In the genomic region with DNA sequence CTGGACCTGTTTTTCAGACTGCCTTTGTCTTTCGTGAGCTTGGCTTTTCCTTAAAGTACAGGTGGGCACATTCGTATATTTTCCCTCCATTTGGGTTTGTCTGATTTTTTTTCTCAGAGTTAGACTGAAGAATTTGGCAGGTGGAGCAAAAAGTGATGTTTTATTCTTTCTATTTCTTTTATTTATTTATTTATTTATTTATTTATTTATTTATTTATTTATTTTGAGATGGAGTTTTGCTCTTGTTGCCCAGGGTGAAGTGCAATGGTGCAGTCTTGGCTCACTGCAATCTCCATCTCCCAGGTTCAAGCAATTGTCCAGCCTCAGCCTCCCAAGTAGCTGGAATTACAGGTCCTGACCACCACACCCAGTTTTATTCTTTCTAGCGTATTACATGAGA, we compare ENCODE assay signal across 29 cellular contexts.
"Had no signal": no experiment of that assay in that cellular context is flagged by ENCODE, and none has a peak within 500 bp of the region (broad histone marks: within the 10 kb centered on the region; RNA-seq: fewer than 3 reads in every experiment).

No MANE protein-coding gene starts in this region.

- H3K27ac ChIP-seq: stomach, suprapubic skin, testis, thoracic aorta, thyroid gland, tibial artery, tibial nerve, transverse colon, upper lobe of left lung, upper lobe of right lung, uterus, vagina had no signal

- H3K27me3 ChIP-seq: stomach, suprapubic skin, testis, thyroid gland, tibial artery, tibial nerve, transverse colon, upper lobe of left lung, upper lobe of right lung, uterus, vagina had no signal

- H3K27me3 Mint-ChIP-seq: stimulated activated memory B cell treated with anti-CD40 and anti-IgM and Interleukin-4, amounts not matched to agents 10 μg/mL and 1 μg/mL and 100 μg/mL, for 72 hours; stimulated activated naive B cell treated with anti-CD40 and anti-IgM and Interleukin-4, amounts not matched to agents 10 μg/mL and 1 μg/mL and 100 μg/mL, for 72 hours; stimulated activated naive CD8-positive, alpha-beta T cell treated with anti-CD3 and anti-CD28 coated beads, Interleukin-15, amount 100 ng/mL, for 72 hours; stimulated activated naive CD8-positive, alpha-beta T cell treated with anti-CD3 and anti-CD28 coated beads, Interleukin-15, Interleukin-2, amounts not matched to agents 100 ng/mL and 50 ng/mL, for 24 hours; type B pancreatic cell had no signal

- ATAC-seq: stimulated activated effector memory CD8-positive, alpha-beta T cell treated with anti-CD3 and anti-CD28 coated beads, Interleukin-12 subunit alpha, Interleukin-12 subunit beta, amount 100 ng/mL, for 72 hours; stimulated activated memory B cell treated with anti-CD40 and anti-IgM and Interleukin-4, amounts not matched to agents 10 μg/mL and 1 μg/mL and 100 μg/mL, for 72 hours; stimulated activated naive B cell treated with anti-CD40 and anti-IgM and Interleukin-4, amounts not matched to agents 10 μg/mL and 1 μg/mL and 100 μg/mL, for 72 hours; stimulated activated naive CD8-positive, alpha-beta T cell treated with anti-CD3 and anti-CD28 coated beads, Interleukin-15, amount 100 ng/mL, for 72 hours; stimulated activated naive CD8-positive, alpha-beta T cell treated with anti-CD3 and anti-CD28 coated beads, Interleukin-15, Interleukin-2, amounts not matched to agents 100 U/mL and 50 U/mL, for 24 hours; upper lobe of right lung had no signal

- FAIRE-seq: urothelium cell line had no signal

- H3K4me1 Mint-ChIP-seq: stimulated activated effector memory CD8-positive, alpha-beta T cell treated with anti-CD3 and anti-CD28 coated beads, Interleukin-12 subunit alpha, Interleukin-12 subunit beta, amount 100 ng/mL, for 72 hours; stimulated activated memory B cell treated with anti-CD40 and anti-IgM and Interleukin-4, amounts not matched to agents 10 μg/mL and 1 μg/mL and 100 μg/mL, for 72 hours; stimulated activated naive B cell treated with anti-CD40 and anti-IgM and Interleukin-4, amounts not matched to agents 10 μg/mL and 1 μg/mL and 100 μg/mL, for 72 hours; stimulated activated naive CD8-positive, alpha-beta T cell treated with anti-CD3 and anti-CD28 coated beads, Interleukin-15, amount 100 ng/mL, for 72 hours had no signal

- H3K4me3 Mint-ChIP-seq: stimulated activated effector memory CD8-positive, alpha-beta T cell treated with anti-CD3 and anti-CD28 coated beads, Interleukin-12 subunit alpha, Interleukin-12 subunit beta, amount 100 ng/mL, for 72 hours; stimulated activated memory B cell treated with anti-CD40 and anti-IgM and Interleukin-4, amounts not matched to agents 10 μg/mL and 1 μg/mL and 100 μg/mL, for 72 hours; stimulated activated naive B cell treated with anti-CD40 and anti-IgM and Interleukin-4, amounts not matched to agents 10 μg/mL and 1 μg/mL and 100 μg/mL, for 72 hours; stimulated activated naive CD8-positive, alpha-beta T cell treated with anti-CD3 and anti-CD28 coated beads, Interleukin-15, amount 100 ng/mL, for 72 hours; stimulated activated naive CD8-positive, alpha-beta T cell treated with anti-CD3 and anti-CD28 coated beads, Interleukin-15, Interleukin-2, amounts not matched to agents 100 ng/mL and 50 ng/mL, for 24 hours; type B pancreatic cell had no signal

- H3K4me1 ChIP-seq: stomach, suprapubic skin, testis, tibial artery, tibial nerve, transverse colon, upper lobe of left lung, upper lobe of right lung, uterus, vagina had no signal

- H3K9me3 Mint-ChIP-seq: type B pancreatic cell had no signal

- H3K36me3 ChIP-seq: stomach, suprapubic skin, thoracic aorta, thyroid gland, tibial artery, tibial nerve, transverse colon, upper lobe of left lung, upper lobe of right lung, uterus, vagina had no signal

- H3K4me3 ChIP-seq: stomach, suprapubic skin, testis, thoracic aorta, thyroid gland, tibial artery, tibial nerve, transverse colon, upper lobe of left lung, upper lobe of right lung, uterus, vagina had no signal

- H3K36me3 Mint-ChIP-seq: stimulated activated effector memory CD8-positive, alpha-beta T cell treated with anti-CD3 and anti-CD28 coated beads, Interleukin-12 subunit alpha, Interleukin-12 subunit beta, amount 100 ng/mL, for 72 hours; stimulated activated memory B cell treated with anti-CD40 and anti-IgM and Interleukin-4, amounts not matched to agents 10 μg/mL and 1 μg/mL and 100 μg/mL, for 72 hours; stimulated activated naive B cell treated with anti-CD40 and anti-IgM and Interleukin-4, amounts not matched to agents 10 μg/mL and 1 μg/mL and 100 μg/mL, for 72 hours; type B pancreatic cell had no signal

- H3K9me3 ChIP-seq: suprapubic skin, testis, thoracic aorta, thyroid gland, upper lobe of left lung, upper lobe of right lung, uterus, vagina had no signal

- DNase-seq: stimulated activated CD4-positive, alpha-beta T cell treated with anti-CD3 and anti-CD28 coated beads, Interleukin-2, amount 100 ng/mL, for 48 hours; stimulated activated CD4-positive, alpha-beta T cell treated with anti-CD3 and anti-CD28 coated beads, Interleukin-4, amount 100 ng/mL, for 1 hour; stimulated activated CD4-positive, alpha-beta T cell treated with anti-CD3 and anti-CD28 coated beads, Interleukin-4, amount 100 ng/mL, for 24 hours; stimulated activated CD4-positive, alpha-beta T cell treated with anti-CD3 and anti-CD28 coated beads, Interleukin-4, amount 100 ng/mL, for 4 hours; stimulated activated CD8-positive, alpha-beta memory T cell treated with anti-CD3 and anti-CD28 coated beads, Interleukin-4, amount 100 ng/mL, for 48 hours; stimulated activated naive B cell treated with anti-CD40 and anti-IgM and Interleukin-4, amounts not matched to agents 10 μg/mL and 1 μg/mL and 100 μg/mL, for 72 hours; stimulated activated naive CD4-positive, alpha-beta T cell; stimulated activated naive CD4-positive, alpha-beta T cell treated with Interleukin-2 at 50 U/mL for 16 hours; stimulated activated naive CD8-positive, alpha-beta T cell treated with anti-CD3 and anti-CD28 coated beads, Interleukin-15, amount 100 ng/mL, for 72 hours; stimulated activated naive CD8-positive, alpha-beta T cell treated with anti-CD3 and anti-CD28 coated beads, Interleukin-15, Interleukin-2, amounts not matched to agents 100 U/mL and 50 U/mL, for 24 hours; stomach; substantia nigra; testis; thyroid gland; tibial artery; transverse colon; trophoblast cell; upper lobe of left lung; upper lobe of right lung; uterus had no signal

- H3K27ac Mint-ChIP-seq: stimulated activated effector memory CD8-positive, alpha-beta T cell treated with anti-CD3 and anti-CD28 coated beads, Interleukin-12 subunit alpha, Interleukin-12 subunit beta, amount 100 ng/mL, for 72 hours; stimulated activated memory B cell treated with anti-CD40 and anti-IgM and Interleukin-4, amounts not matched to agents 10 μg/mL and 1 μg/mL and 100 μg/mL, for 72 hours; stimulated activated naive B cell treated with anti-CD40 and anti-IgM and Interleukin-4, amounts not matched to agents 10 μg/mL and 1 μg/mL and 100 μg/mL, for 72 hours; stimulated activated naive CD8-positive, alpha-beta T cell treated with anti-CD3 and anti-CD28 coated beads, Interleukin-15, amount 100 ng/mL, for 72 hours; stimulated activated naive CD8-positive, alpha-beta T cell treated with anti-CD3 and anti-CD28 coated beads, Interleukin-15, Interleukin-2, amounts not matched to agents 100 ng/mL and 50 ng/mL, for 24 hours; type B pancreatic cell had no signal
